In the genomic region with DNA sequence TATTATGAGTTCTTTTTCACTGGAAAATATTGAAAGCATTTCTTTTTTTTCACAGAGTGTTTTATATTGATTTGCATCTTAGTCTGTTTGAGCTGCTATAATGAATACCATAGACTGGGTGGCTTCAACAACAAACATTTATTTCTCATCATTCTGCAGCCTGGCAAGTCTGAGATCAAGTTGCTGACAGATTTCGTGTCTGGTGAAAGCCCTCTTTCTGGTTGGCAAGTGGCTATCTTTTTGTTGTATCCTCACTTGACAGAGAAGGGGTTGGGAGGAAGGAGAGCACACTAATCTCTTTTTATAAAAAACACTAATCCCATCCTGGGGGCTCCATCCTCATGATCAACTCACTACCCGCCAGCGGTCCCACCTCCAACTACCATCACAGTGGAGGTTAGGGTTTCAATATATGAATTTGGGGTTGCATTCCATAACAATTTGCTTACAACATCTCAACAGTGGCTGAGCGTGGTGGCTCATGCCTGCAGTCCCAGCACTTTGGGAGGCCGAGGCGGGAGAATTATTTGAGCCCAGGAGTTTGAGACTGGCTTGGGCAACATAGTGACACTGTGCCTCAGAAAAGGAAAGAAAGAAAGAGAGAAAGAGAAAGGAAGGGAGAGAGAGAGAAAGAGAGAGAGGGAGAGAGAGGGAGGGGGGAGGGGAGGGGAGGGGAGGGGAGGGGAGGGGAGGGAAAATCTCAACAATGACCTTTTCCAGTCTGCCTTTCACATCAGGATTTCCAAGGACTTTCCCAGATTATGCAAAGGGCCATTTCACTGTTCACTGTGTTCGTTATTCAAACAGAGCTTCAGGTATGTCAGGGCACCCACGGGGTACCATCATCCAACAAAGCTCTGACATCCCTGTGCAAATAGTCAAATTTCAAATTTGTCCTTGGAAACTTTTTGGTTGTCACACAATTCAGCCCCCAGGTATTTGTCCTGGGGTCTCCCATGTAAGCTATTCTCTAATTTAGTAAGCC, we compare ENCODE assay signal across 11 cellular contexts.
DNase-seq lines count a peak whose midpoint lies in the region; ATAC-seq and TF ChIP-seq lines count a peak whose summit lies in the region.
"Had no signal": no experiment of that assay in that cellular context is flagged by ENCODE, and none has a peak within 500 bp of the region (broad histone marks: within the 10 kb centered on the region; RNA-seq: fewer than 3 reads in every experiment).

No MANE protein-coding gene starts in this region.

- TF ChIP-seq CTCF in brain (conservative IDR thresholded peaks at IDR 0.05) (no peak), left lung (IDR thresholded peaks at IDR 0.05) (no peak), testis (IDR thresholded peaks at IDR 0.05) (no peak)

- WGBS in testis, 2 donors, result 85 to 87% methylated on average over 7 to 8 of the region's 8 CpGs

- ATAC-seq in left lung (no peak), GM19452 (IDR thresholded peaks at IDR 0.05; ENCODE audit: unreplicated experiment) (no peak), HG03159 (IDR thresholded peaks at IDR 0.05; ENCODE audit: unreplicated experiment) (no peak), HG03439 (IDR thresholded peaks at IDR 0.05; ENCODE audit: unreplicated experiment) (no peak)
- ATAC-seq: activated naive CD8-positive, alpha-beta T cell treated with anti-CD3 and anti-CD28 coated beads, Interleukin-2, amount 50 U/mL, for 24 hours; GM12878 had no signal

- TF ChIP-seq POLR2A in testis (IDR thresholded peaks at IDR 0.05), result no peak

- H3K9me3 ChIP-seq in left lung, result no peaks in the 10 kb centered on the region
- H3K9me3 ChIP-seq in testis, result no peaks in the 10 kb centered on the region

- H3K27ac ChIP-seq in left lung, result peak overlapping the region; percentile 13 to 53
- peak overlapping the region; percentile 31 to 64 for H3K27ac ChIP-seq in testis

- H3K27me3 ChIP-seq in left lung (no peaks in the 10 kb centered on the region), testis (no peaks in the 10 kb centered on the region)

- no peaks in the 10 kb centered on the region for H3K4me1 ChIP-seq in left lung
- H3K4me1 ChIP-seq in testis, result peaks cover 14% of the 10 kb centered on the region

- H3K27ac Mint-ChIP-seq in brain, result peak overlapping the region; percentile 50 to 97 (median 85)
- H3K27ac Mint-ChIP-seq: activated naive CD8-positive, alpha-beta T cell treated with anti-CD3 and anti-CD28 coated beads, Interleukin-2, amount 50 U/mL, for 24 hours had no signal

- no peaks in the 10 kb centered on the region for H3K36me3 Mint-ChIP-seq in brain

- intact Hi-C loops in left lung (cut with DNase I) (no loop called here), testis (cut with DNase I; ENCODE audit: low total_unique reads) (no loop called here)

- H3K4me3 ChIP-seq in left lung (no peak overlapping the region), testis (no peak overlapping the region)
- H3K4me3 ChIP-seq: GM12878 had no signal

- H3K36me3 ChIP-seq in left lung, result no peaks in the 10 kb centered on the region
- no peaks in the 10 kb centered on the region for H3K36me3 ChIP-seq in testis (ENCODE audit: low read depth, missing control alignments)

- H3K4me3 Mint-ChIP-seq in brain, result peak overlapping the region in 4 of 5 experiments; percentile 17 to 53 (median 30)
- H3K4me3 Mint-ChIP-seq: activated naive CD8-positive, alpha-beta T cell treated with anti-CD3 and anti-CD28 coated beads, Interleukin-2, amount 50 U/mL, for 24 hours had no signal

- H3K27me3 Mint-ChIP-seq in brain, result no peaks in the 10 kb centered on the region

- H3K9me3 Mint-ChIP-seq in brain, result peaks cover 0 to 6% (median 0%) of the 10 kb centered on the region in 5 experiments
- H3K9me3 Mint-ChIP-seq: activated naive CD8-positive, alpha-beta T cell treated with anti-CD3 and anti-CD28 coated beads, Interleukin-2, amount 50 U/mL, for 24 hours had no signal

- DNase-seq in LHCN-M2 (ENCODE audit: low read depth) (peak; percentile 23), left lung (no peak), testis (no peak), NCI-H82 (lab: John Stamatoyannopoulos, UW) (no peak)
- DNase-seq: activated naive CD8-positive, alpha-beta T cell treated with anti-CD3 and anti-CD28 coated beads, Interleukin-2, amount 50 U/mL, for 24 hours; NCI-H1694 had no signal

- peaks cover 49% of the 10 kb centered on the region for H3K4me1 Mint-ChIP-seq in brain
- H3K4me1 Mint-ChIP-seq: activated naive CD8-positive, alpha-beta T cell treated with anti-CD3 and anti-CD28 coated beads, Interleukin-2, amount 50 U/mL, for 24 hours had no signal
